20 cellular contexts compared by ENCODE assay signal in genomic region chr20:24782221-24782620, GRCh38.
DNase-seq lines count a peak whose midpoint lies in the region; ATAC-seq, FAIRE-seq and TF ChIP-seq lines count a peak whose summit lies in the region.
"Had no signal": no experiment of that assay in that cellular context is flagged by ENCODE, and none has a peak within 500 bp of the region (broad histone marks: within the 10 kb centered on the region; RNA-seq: fewer than 3 reads in every experiment).

No MANE protein-coding gene starts in this region.

- H3K9me3 Mint-ChIP-seq in activated naive CD8-positive, alpha-beta T cell treated with anti-CD3 and anti-CD28 coated beads, Interleukin-2, amount 10 ng/mL, durations not matched to agents 7 days and 5 days = no peaks in the 10 kb centered on the region
- H3K9me3 Mint-ChIP-seq in activated naive CD8-positive, alpha-beta T cell treated with anti-CD3 and anti-CD28 coated beads for 36 hours = no peaks in the 10 kb centered on the region
- peaks cover 2% of the 10 kb centered on the region for H3K9me3 Mint-ChIP-seq in astrocyte (ENCODE audit: unreplicated experiment)
- H3K9me3 Mint-ChIP-seq: HFFc6 had no signal

- POLR2A ChIA-PET in activated naive CD8-positive, alpha-beta T cell treated with anti-CD3 and anti-CD28 coated beads, Interleukin-2, amount 10 ng/mL, durations not matched to agents 7 days and 5 days (lab: Charles Lee) = no interaction called here

- no peak for ATAC-seq in activated naive CD8-positive, alpha-beta T cell treated with anti-CD3 and anti-CD28 coated beads, Interleukin-2, amount 10 ng/mL, durations not matched to agents 7 days and 5 days (ENCODE audit: low read depth)
- ATAC-seq in GM19452 (IDR thresholded peaks at IDR 0.05; ENCODE audit: unreplicated experiment) = no peak

- no peak overlapping the region for H3K4me2 ChIP-seq in astrocyte (ENCODE audit: low read length)
- H3K4me2 ChIP-seq: PC-9 had no signal

- H3K27ac Mint-ChIP-seq in activated naive CD8-positive, alpha-beta T cell treated with anti-CD3 and anti-CD28 coated beads, Interleukin-2, amount 10 ng/mL, durations not matched to agents 7 days and 5 days = no peak overlapping the region
- H3K27ac Mint-ChIP-seq in activated naive CD8-positive, alpha-beta T cell treated with anti-CD3 and anti-CD28 coated beads for 36 hours = no peak overlapping the region
- H3K27ac Mint-ChIP-seq in astrocyte (ENCODE audit: unreplicated experiment) = peak overlapping the region; percentile 58
- H3K27ac Mint-ChIP-seq: HFFc6 had no signal

- H3K79me2 ChIP-seq in astrocyte (ENCODE audit: insufficient read depth, low read length) = no peaks in the 10 kb centered on the region

- H4K20me1 ChIP-seq in astrocyte (ENCODE audit: insufficient read depth, low read length) = no peaks in the 10 kb centered on the region

- no peak overlapping the region for H3K4me3 ChIP-seq in astrocyte (ENCODE audit: insufficient read depth, low read depth, low read length)
- H3K4me3 ChIP-seq: PC-9, SJCRH30 had no signal

- H3K9me3 ChIP-seq in astrocyte (ENCODE audit: insufficient read depth, low read depth, low read length) = no peaks in the 10 kb centered on the region
- H3K9me3 ChIP-seq: SJCRH30 had no signal

- no peaks in the 10 kb centered on the region for H3K36me3 Mint-ChIP-seq in activated naive CD8-positive, alpha-beta T cell treated with anti-CD3 and anti-CD28 coated beads, Interleukin-2, amount 10 ng/mL, durations not matched to agents 7 days and 5 days
- no peaks in the 10 kb centered on the region for H3K36me3 Mint-ChIP-seq in activated naive CD8-positive, alpha-beta T cell treated with anti-CD3 and anti-CD28 coated beads for 36 hours
- peaks cover 2% of the 10 kb centered on the region for H3K36me3 Mint-ChIP-seq in astrocyte (ENCODE audit: low read depth, unreplicated experiment)

- no peaks in the 10 kb centered on the region for H3K36me3 ChIP-seq in astrocyte (ENCODE audit: insufficient read depth, low read length)
- H3K36me3 ChIP-seq: SJCRH30 had no signal

- FAIRE-seq in astrocyte (lab: Jason Lieb, UNC) = no peak
- FAIRE-seq: A204.1 had no signal

- H3K27me3 Mint-ChIP-seq in activated naive CD8-positive, alpha-beta T cell treated with anti-CD3 and anti-CD28 coated beads, Interleukin-2, amount 10 ng/mL, durations not matched to agents 7 days and 5 days = peaks cover 18% of the 10 kb centered on the region
- H3K27me3 Mint-ChIP-seq in activated naive CD8-positive, alpha-beta T cell treated with anti-CD3 and anti-CD28 coated beads for 36 hours = peaks cover 19% of the 10 kb centered on the region
- peaks cover 25% of the 10 kb centered on the region for H3K27me3 Mint-ChIP-seq in astrocyte (ENCODE audit: low read depth, unreplicated experiment)

- H3K9ac ChIP-seq in astrocyte (ENCODE audit: low read length) = no peak overlapping the region

- H3K27ac ChIP-seq in astrocyte (ENCODE audit: low read depth, low read length) = no peak overlapping the region
- H3K27ac ChIP-seq: C4-2B, PC-9, RWPE1, SJCRH30 had no signal

- intact Hi-C loops in posterior vena cava (cut with DNase I) = no loop called here

- TF ChIP-seq CTCF in astrocyte (IDR thresholded peaks at IDR 0.05; ENCODE audit: insufficient read depth, low read depth, low read length) = no peak

- peaks cover 21% of the 10 kb centered on the region for H3K4me1 ChIP-seq in astrocyte (ENCODE audit: insufficient read depth, low read length)

- peak overlapping the region; percentile 14 for H2AFZ ChIP-seq in astrocyte (ENCODE audit: low read depth, low read length)
- H2AFZ ChIP-seq: PC-9 had no signal

- H3K4me1 Mint-ChIP-seq in activated naive CD8-positive, alpha-beta T cell treated with anti-CD3 and anti-CD28 coated beads, Interleukin-2, amount 10 ng/mL, durations not matched to agents 7 days and 5 days = peaks cover 28% of the 10 kb centered on the region
- H3K4me1 Mint-ChIP-seq in activated naive CD8-positive, alpha-beta T cell treated with anti-CD3 and anti-CD28 coated beads for 36 hours = no peaks in the 10 kb centered on the region
- peaks cover 17% of the 10 kb centered on the region for H3K4me1 Mint-ChIP-seq in astrocyte (ENCODE audit: low read depth, unreplicated experiment)

- H3K27me3 ChIP-seq in astrocyte (ENCODE audit: insufficient read depth, low read length) = no peaks in the 10 kb centered on the region
- H3K27me3 ChIP-seq: SJCRH30 had no signal

- no peak overlapping the region for H3K4me3 Mint-ChIP-seq in activated naive CD8-positive, alpha-beta T cell treated with anti-CD3 and anti-CD28 coated beads, Interleukin-2, amount 10 ng/mL, durations not matched to agents 7 days and 5 days
- H3K4me3 Mint-ChIP-seq in activated naive CD8-positive, alpha-beta T cell treated with anti-CD3 and anti-CD28 coated beads for 36 hours = no peak overlapping the region
- H3K4me3 Mint-ChIP-seq in astrocyte (ENCODE audit: unreplicated experiment) = no peak overlapping the region
- H3K4me3 Mint-ChIP-seq: HFFc6 had no signal

- peak; percentile 4 for DNase-seq in activated naive CD8-positive, alpha-beta T cell treated with anti-CD3 and anti-CD28 coated beads, Interleukin-2, amount 10 ng/mL, durations not matched to agents 7 days and 5 days
- no peak for DNase-seq in activated naive CD8-positive, alpha-beta T cell treated with anti-CD3 and anti-CD28 coated beads for 36 hours
- DNase-seq in astrocyte (ENCODE audit: low read depth) (no peak), posterior vena cava (ENCODE audit: low spot score) (peak; percentile 64), NCI-H524 treated with DMSO at 0.1 percent for 48 hours (lab: John Stamatoyannopoulos, UW) (no peak)
- no peak for DNase-seq in stimulated activated CD4-positive, alpha-beta T cell treated with anti-CD3 and anti-CD28 coated beads, Interleukin-12 subunit alpha, Interleukin-12 subunit beta, amount 100 ng/mL, for 4 hours
- DNase-seq: GDM1, H7, HFFc6, KG1, NCI-H1417 treated with DMSO at 0.1 percent for 48 hours, NCI-H187 treated with DMSO at 0.1 percent for 48 hours, NCI-H2227 treated with DMSO at 0.1 percent for 48 hours, NCI-H510A treated with DMSO at 0.1 percent for 48 hours, PC-9, SJCRH30 had no signal

Comparison
In these comparisons a context has a peak if more than half of its experiments do, and no peak if none do; other contexts are left out.
1. DNase-seq: peak in activated naive CD8-positive, alpha-beta T cell treated with anti-CD3 and anti-CD28 coated beads, Interleukin-2, amount 10 ng/mL, durations not matched to agents 7 days and 5 days (single experiment) and posterior vena cava (single experiment); none in activated naive CD8-positive, alpha-beta T cell treated with anti-CD3 and anti-CD28 coated beads for 36 hours (single experiment), astrocyte (single experiment), NCI-H524 treated with DMSO at 0.1 percent for 48 hours (single experiment) and stimulated activated CD4-positive, alpha-beta T cell treated with anti-CD3 and anti-CD28 coated beads, Interleukin-12 subunit alpha, Interleukin-12 subunit beta, amount 100 ng/mL, for 4 hours (single experiment).